9 cellular contexts compared by ENCODE assay signal in genomic region chr9:14499976-14500375, GRCh38.
"Had no signal": no experiment of that assay in that cellular context is flagged by ENCODE, and none has a peak within 500 bp of the region (broad histone marks: within the 10 kb centered on the region; RNA-seq: fewer than 3 reads in every experiment).

No MANE protein-coding gene starts in this region.

- DNase-seq: H7, IMR-90, Karpas-422, KBM-7 had no signal

- H3K4me1 ChIP-seq: HAP-1 had no signal

- H3K4me3 Mint-ChIP-seq: GM23338 had no signal

- ATAC-seq: GM23338, HCT116 had no signal

- H3K27ac Mint-ChIP-seq: GM23338 had no signal

- H3K27ac ChIP-seq: HL-60, KMS-11 had no signal

- H3K9ac ChIP-seq: KMS-11 had no signal

- H3K36me3 ChIP-seq: HAP-1 had no signal

- H3K9me3 Mint-ChIP-seq: GM23338 had no signal

- H3K9me3 ChIP-seq: HAP-1 had no signal

- H3K4me3 ChIP-seq: GM23338, HAP-1 had no signal

- H3K4me2 ChIP-seq: GM23338, KMS-11 had no signal
